Comparison of ENCODE assay signal across 10 cellular contexts in genomic region chr21:40466893-40467483, GRCh38.
DNase-seq lines count a peak whose midpoint lies in the region; ATAC-seq, FAIRE-seq and TF ChIP-seq lines count a peak whose summit lies in the region.
"Had no signal": no experiment of that assay in that cellular context is flagged by ENCODE, and none has a peak within 500 bp of the region (broad histone marks: within the 10 kb centered on the region; RNA-seq: fewer than 3 reads in every experiment).

No MANE protein-coding gene starts in this region.

- H3K27ac Mint-ChIP-seq in glutamatergic neuron (ENCODE audit: unreplicated experiment) = no peak overlapping the region
- H3K27ac Mint-ChIP-seq: dendritic cell treated with granulocyte-macrophage colony-stimulating factor and Interleukin-4, amounts not matched to agents 40 ng/mL and 50 ng/mL, for 4 days had no signal

- TF ChIP-seq CTCF in glutamatergic neuron (IDR thresholded peaks at IDR 0.05; ENCODE audit: partially characterized antibody, unreplicated experiment) (peak; percentile 67), osteoblast (IDR thresholded peaks at IDR 0.05; ENCODE audit: extremely low read depth, low read depth, low read length) (no peak)

- H3K36me3 ChIP-seq in osteoblast (ENCODE audit: insufficient read depth, low read length) = no peaks in the 10 kb centered on the region
- H3K36me3 ChIP-seq: neutrophil had no signal

- H3K4me3 Mint-ChIP-seq in glutamatergic neuron (ENCODE audit: unreplicated experiment) = no peak overlapping the region
- H3K4me3 Mint-ChIP-seq: dendritic cell treated with granulocyte-macrophage colony-stimulating factor and Interleukin-4, amounts not matched to agents 40 ng/mL and 50 ng/mL, for 4 days had no signal

- no peaks in the 10 kb centered on the region for H3K4me1 ChIP-seq in osteoblast (ENCODE audit: insufficient read depth, low read length)

- no peaks in the 10 kb centered on the region for H4K20me1 ChIP-seq in osteoblast (ENCODE audit: insufficient read depth, low read length)

- H3K9me3 Mint-ChIP-seq in glutamatergic neuron (ENCODE audit: unreplicated experiment) = no peaks in the 10 kb centered on the region
- H3K9me3 Mint-ChIP-seq: dendritic cell treated with granulocyte-macrophage colony-stimulating factor and Interleukin-4, amounts not matched to agents 40 ng/mL and 50 ng/mL, for 4 days had no signal

- no peaks in the 10 kb centered on the region for H3K36me3 Mint-ChIP-seq in glutamatergic neuron (ENCODE audit: unreplicated experiment)

- no peak overlapping the region for H2AFZ ChIP-seq in osteoblast (ENCODE audit: low read length)

- H3K27me3 Mint-ChIP-seq in glutamatergic neuron (ENCODE audit: unreplicated experiment) = no peaks in the 10 kb centered on the region

- H3K4me2 ChIP-seq in osteoblast (ENCODE audit: insufficient read depth, low read length) = no peak overlapping the region

- H3K9me3 ChIP-seq in osteoblast (ENCODE audit: low read depth, low read length) = no peaks in the 10 kb centered on the region
- H3K9me3 ChIP-seq: neutrophil had no signal

- no peaks in the 10 kb centered on the region for H3K79me2 ChIP-seq in osteoblast (ENCODE audit: insufficient read depth, low read length)

- no peak overlapping the region for H3K4me3 ChIP-seq in Jurkat, Clone E6-1 (ENCODE audit: low read length)
- no peak overlapping the region for H3K4me3 ChIP-seq in osteoblast (ENCODE audit: insufficient read depth, low read length)

- ATAC-seq in HG03045 (IDR thresholded peaks at IDR 0.05; ENCODE audit: unreplicated experiment) (no peak), GM18867 (IDR thresholded peaks at IDR 0.05; ENCODE audit: unreplicated experiment) (no peak)

- DNase-seq in A172 (ENCODE audit: low spot score) (peak; percentile 13), RCC 7860 (ENCODE audit: low spot score) (no peak), glutamatergic neuron (no peak), osteoblast (ENCODE audit: insufficient read length, low spot score, missing footprints) (no peak), HK-2 (ENCODE audit: unreplicated experiment) (no peak)
- DNase-seq in Jurkat, Clone E6-1 (ENCODE audit: low read depth, low spot score) = peak; percentile 24

- peak; percentile 21 for FAIRE-seq in RCC 7860 (lab: Jason Lieb, UNC)

- no peaks in the 10 kb centered on the region for H3K27me3 ChIP-seq in osteoblast (ENCODE audit: insufficient read depth, low read length)
- H3K27me3 ChIP-seq: neutrophil had no signal

- H3K4me1 Mint-ChIP-seq in glutamatergic neuron (ENCODE audit: low read depth, unreplicated experiment) = no peaks in the 10 kb centered on the region

- H3K27ac ChIP-seq in osteoblast (ENCODE audit: low read depth, low read length) = no peak overlapping the region
- H3K27ac ChIP-seq: neutrophil had no signal

Comparison
In these comparisons a context has a peak if more than half of its experiments do, and no peak if none do; other contexts are left out.
1. DNase-seq: peak in A172 (single experiment) and Jurkat, Clone E6-1 (single experiment); none in RCC 7860 (single experiment), glutamatergic neuron (single experiment), osteoblast (single experiment) and HK-2 (single experiment).